17 cellular contexts compared by ENCODE assay signal in genomic region chr13:35469781-35470380, GRCh38. TPM values are rescaled to one million over a fixed set of nuclear protein-coding genes. Genes with fewer than 3 reads are reported as not detected.
A peak's percentile ranks its signal among the peaks of the same experiment; 100 is the strongest.
DNase-seq lines count a peak whose midpoint lies in the region; ATAC-seq and TF ChIP-seq lines count a peak whose summit lies in the region.
"Had no signal": no experiment of that assay in that cellular context is flagged by ENCODE, and none has a peak within 500 bp of the region (broad histone marks: within the 10 kb centered on the region; RNA-seq: fewer than 3 reads in every experiment).

No MANE protein-coding gene starts in this region.

- no peaks in the 10 kb centered on the region for H3K27me3 ChIP-seq in left ventricle myocardium inferior (ENCODE audit: low read depth)
- peaks cover 0 to 34% (median 0%) of the 10 kb centered on the region in 9 donors for H3K27me3 ChIP-seq in heart left ventricle
- H3K27me3 ChIP-seq in ectodermal cell (ENCODE audit: control insufficient read depth, insufficient read depth, low read length, poor library complexity, severe bottlenecking): peaks cover 39% of the 10 kb centered on the region
- peaks cover 40% of the 10 kb centered on the region for H3K27me3 ChIP-seq in neural progenitor cell
- H3K27me3 ChIP-seq: right atrium auricular region had no signal

- H3F3A ChIP-seq in neural progenitor cell (ENCODE audit: low read depth): peaks cover 44% of the 10 kb centered on the region

- no peak for TF ChIP-seq POLR2A in heart left ventricle (IDR thresholded peaks at IDR 0.05)

- H3K9me3 Mint-ChIP-seq in neural progenitor cell: no peaks in the 10 kb centered on the region
- H3K9me3 Mint-ChIP-seq in type B pancreatic cell: no peaks in the 10 kb centered on the region
- peaks cover 3% of the 10 kb centered on the region for H3K9me3 Mint-ChIP-seq in activated CD4-positive, alpha-beta memory T cell treated with anti-CD3 and anti-CD28 coated beads for 36 hours

- H3K9me3 ChIP-seq in left ventricle myocardium inferior (replicated peaks) (no peaks in the 10 kb centered on the region), heart left ventricle (no peaks in the 10 kb centered on the region), ectodermal cell (ENCODE audit: control insufficient read depth, low read length) (no peaks in the 10 kb centered on the region), neural progenitor cell (ENCODE audit: low read depth) (no peaks in the 10 kb centered on the region)
- H3K9me3 ChIP-seq: right atrium auricular region had no signal

- CTCF ChIA-PET in activated CD4-positive, alpha-beta memory T cell treated with anti-CD3 and anti-CD28 coated beads for 36 hours (lab: Charles Lee): no interaction called here

- H3K79me2 ChIP-seq in neural progenitor cell (ENCODE audit: low read depth): no peaks in the 10 kb centered on the region

- no peak overlapping the region for H2AFZ ChIP-seq in neural progenitor cell (replicated peaks)

- 72 to 85% (median 77%) methylated on average over 9 of the region's 9 CpGs for WGBS in heart left ventricle, 4 donors
- WGBS in ectodermal cell, 2 experiments: 46 to 65% methylated on average over 4 to 9 of the region's 9 CpGs

- H3K9ac ChIP-seq in neural progenitor cell: no peak overlapping the region

- DNase-seq in left ventricle myocardium inferior (no peak), heart left ventricle (no peak), neural progenitor cell (ENCODE audit: low spot score) (peak; percentile 65), type B pancreatic cell (ENCODE audit: extremely low spot score, unreplicated experiment) (no peak), DMS53 (lab: John Stamatoyannopoulos, UW) (no peak)
- no peak for DNase-seq in activated CD4-positive, alpha-beta memory T cell treated with anti-CD3 and anti-CD28 coated beads for 36 hours
- DNase-seq: CD4-positive, alpha-beta memory T cell; effector CD8-positive, alpha-beta T cell; kidney glomerular epithelial cell; NCI-H1092; NCI-H2227 treated with DMSO at 0.1 percent for 48 hours had no signal

- H3K4me3 Mint-ChIP-seq in neural progenitor cell (peak overlapping the region; percentile 80), type B pancreatic cell (peak overlapping the region; percentile 84)
- no peak overlapping the region for H3K4me3 Mint-ChIP-seq in activated CD4-positive, alpha-beta memory T cell treated with anti-CD3 and anti-CD28 coated beads for 36 hours
- H3K4me3 Mint-ChIP-seq: stimulated activated effector memory CD8-positive, alpha-beta T cell treated with anti-CD3 and anti-CD28 coated beads, Interleukin-12 subunit alpha, Interleukin-12 subunit beta, amount 100 ng/mL, for 72 hours had no signal

- no peak overlapping the region for H3K27ac Mint-ChIP-seq in neural progenitor cell
- H3K27ac Mint-ChIP-seq in type B pancreatic cell: peak overlapping the region; percentile 38
- H3K27ac Mint-ChIP-seq in activated CD4-positive, alpha-beta memory T cell treated with anti-CD3 and anti-CD28 coated beads for 36 hours: no peak overlapping the region
- H3K27ac Mint-ChIP-seq: stimulated activated effector memory CD8-positive, alpha-beta T cell treated with anti-CD3 and anti-CD28 coated beads, Interleukin-12 subunit alpha, Interleukin-12 subunit beta, amount 100 ng/mL, for 72 hours had no signal

- H3K4me2 ChIP-seq in neural progenitor cell: peak overlapping the region; percentile 87

- H3K27me3 Mint-ChIP-seq in neural progenitor cell (ENCODE audit: insufficient read depth, low read depth) (peaks cover 32% of the 10 kb centered on the region), type B pancreatic cell (peaks cover 66% of the 10 kb centered on the region)
- peaks cover 36% of the 10 kb centered on the region for H3K27me3 Mint-ChIP-seq in activated CD4-positive, alpha-beta memory T cell treated with anti-CD3 and anti-CD28 coated beads for 36 hours

- H3K27ac ChIP-seq in left ventricle myocardium inferior (replicated peaks) (peak overlapping the region; percentile 84), heart left ventricle (peak overlapping the region in 3 of 12 donors; percentile 66 to 88 (median 71)), ectodermal cell (ENCODE audit: insufficient read depth, low read depth, low read length, poor library complexity, severe bottlenecking) (no peak overlapping the region), neural progenitor cell (peak overlapping the region; percentile 11)

- peaks cover 44% of the 10 kb centered on the region for H4K20me1 ChIP-seq in neural progenitor cell (ENCODE audit: low read depth)

- H3K4me1 Mint-ChIP-seq in neural progenitor cell: peaks cover 33% of the 10 kb centered on the region
- H3K4me1 Mint-ChIP-seq in type B pancreatic cell (ENCODE audit: unreplicated experiment): peaks cover 26% of the 10 kb centered on the region
- peaks cover 7% of the 10 kb centered on the region for H3K4me1 Mint-ChIP-seq in activated CD4-positive, alpha-beta memory T cell treated with anti-CD3 and anti-CD28 coated beads for 36 hours (ENCODE audit: low read depth)
- H3K4me1 Mint-ChIP-seq: stimulated activated effector memory CD8-positive, alpha-beta T cell treated with anti-CD3 and anti-CD28 coated beads, Interleukin-12 subunit alpha, Interleukin-12 subunit beta, amount 100 ng/mL, for 72 hours had no signal

- intact Hi-C loops in left ventricle myocardium inferior (cut with micrococcal nuclease): no loop called here
- intact Hi-C loops in heart left ventricle (cut with DNase I): loop anchor here in 1 of 10 donors (5.0 to 10.0 kb wide), 2 partner anchors 252 to 315 kb away; no protein-coding TSS in a partner anchor
- intact Hi-C loops in activated CD4-positive, alpha-beta memory T cell treated with anti-CD3 and anti-CD28 coated beads for 36 hours (cut with micrococcal nuclease): loop anchor here (10.0 kb wide), 1 partner anchor 525 kb away; the partner anchor contains the start of gene NBEA

- ATAC-seq in heart left ventricle: no peak
- ATAC-seq in GM21737 (IDR thresholded peaks at IDR 0.05; ENCODE audit: unreplicated experiment): no peak
- ATAC-seq: stimulated activated effector memory CD8-positive, alpha-beta T cell treated with anti-CD3 and anti-CD28 coated beads, Interleukin-12 subunit alpha, Interleukin-12 subunit beta, amount 100 ng/mL, for 72 hours had no signal

- no peaks in the 10 kb centered on the region for H3K36me3 Mint-ChIP-seq in neural progenitor cell
- H3K36me3 Mint-ChIP-seq in type B pancreatic cell: peaks cover 5% of the 10 kb centered on the region
- peaks cover 6% of the 10 kb centered on the region for H3K36me3 Mint-ChIP-seq in activated CD4-positive, alpha-beta memory T cell treated with anti-CD3 and anti-CD28 coated beads for 36 hours
- H3K36me3 Mint-ChIP-seq: CD4-positive, alpha-beta memory T cell; stimulated activated effector memory CD8-positive, alpha-beta T cell treated with anti-CD3 and anti-CD28 coated beads, Interleukin-12 subunit alpha, Interleukin-12 subunit beta, amount 100 ng/mL, for 72 hours had no signal

- TF ChIP-seq CTCF in left ventricle myocardium inferior (IDR thresholded peaks at IDR 0.05; ENCODE audit: borderline replicate concordance) (no peak), heart left ventricle (IDR thresholded peaks at IDR 0.05) (no peak), neural progenitor cell (IDR thresholded peaks at IDR 0.05) (no peak), type B pancreatic cell (conservative IDR thresholded peaks at IDR 0.05) (no peak)

- POLR2A ChIA-PET in activated CD4-positive, alpha-beta memory T cell treated with anti-CD3 and anti-CD28 coated beads for 36 hours (lab: Charles Lee): no interaction called here

- H3K4me1 ChIP-seq in left ventricle myocardium inferior (peaks cover 13% of the 10 kb centered on the region), heart left ventricle (peaks cover 0 to 8% (median 0%) of the 10 kb centered on the region in 12 donors), ectodermal cell (ENCODE audit: control insufficient read depth, insufficient read depth, low read length) (peaks cover 18% of the 10 kb centered on the region), neural progenitor cell (peaks cover 52% of the 10 kb centered on the region)

- no peaks in the 10 kb centered on the region for H3K36me3 ChIP-seq in left ventricle myocardium inferior
- H3K36me3 ChIP-seq in heart left ventricle: no peaks in the 10 kb centered on the region
- no peaks in the 10 kb centered on the region for H3K36me3 ChIP-seq in ectodermal cell (ENCODE audit: control insufficient read depth, insufficient read depth, low read length)
- no peaks in the 10 kb centered on the region for H3K36me3 ChIP-seq in neural progenitor cell
- H3K36me3 ChIP-seq: right atrium auricular region had no signal

- H3K4me3 ChIP-seq in left ventricle myocardium inferior: peak overlapping the region; percentile 68
- H3K4me3 ChIP-seq in heart left ventricle: peak overlapping the region in 5 of 12 donors; percentile 56 to 61 (median 58)
- H3K4me3 ChIP-seq in ectodermal cell (ENCODE audit: insufficient read depth, low read depth, low read length): peak overlapping the region; percentile 36
- peak overlapping the region; percentile 57 for H3K4me3 ChIP-seq in neural progenitor cell

RNA-seq across cellular contexts. Expression of gene MAB21L1, which starts 6.6 kb away (rescaled TPM):
- total RNA-seq in left ventricle myocardium inferior (0.47 TPM), heart left ventricle (under 1 TPM in 8 of 9 donors, not detected in 1; 0.09 to 0.99 (median 0.27) TPM), neural progenitor cell (ENCODE audit: low replicate concordance) (not detected in 2 replicates), type B pancreatic cell (ENCODE audit: low replicate concordance) (0.21 and 11.0 TPM in 2 replicates)
- under 1 TPM; 0.10 to 0.23 TPM for polyA plus RNA-seq in heart left ventricle
- not detected for polyA plus RNA-seq in ectodermal cell (2013, experiment 1 of 4)
- 0.20 TPM for polyA plus RNA-seq in ectodermal cell (2013, experiment 2 of 4)
- polyA plus RNA-seq in ectodermal cell (2013, experiment 3 of 4): 0.32 TPM
- 1.1 TPM for polyA plus RNA-seq in ectodermal cell (2013, experiment 4 of 4)
- not detected for total RNA-seq in activated CD4-positive, alpha-beta memory T cell treated with anti-CD3 and anti-CD28 coated beads for 36 hours
- total RNA-seq: CD4-positive, alpha-beta memory T cell; mononuclear cell; OCI-LY7 had no signal
- polyA plus RNA-seq: CD4-positive, alpha-beta memory T cell had no signal
